ENCODE assay signal across 14 cellular contexts in genomic region chr12:120413901-120414695, GRCh38. TPM values are rescaled to one million over a fixed set of nuclear protein-coding genes. Genes with fewer than 3 reads are reported as not detected.
DNase-seq lines count a peak whose midpoint lies in the region; ATAC-seq, FAIRE-seq and TF ChIP-seq lines count a peak whose summit lies in the region.
"Had no signal": no experiment of that assay in that cellular context is flagged by ENCODE, and none has a peak within 500 bp of the region (broad histone marks: within the 10 kb centered on the region; RNA-seq: fewer than 3 reads in every experiment).

No MANE protein-coding gene starts in this region.

- TF ChIP-seq RAD21 in K562 (CRISPR knock-in tag; conservative IDR thresholded peaks at IDR 0.05 in 1 of 2, IDR thresholded peaks at IDR 0.05 in 1 of 2): no peak

- peaks cover 0 to 4% of the 10 kb centered on the region in 2 experiments; a peak in 2 of 5 replicates for H3K4me1 ChIP-seq in K562 (replicated peaks in 1 of 2; ENCODE audit: control insufficient read depth in 2 of 2, insufficient read depth in 2 of 2, low read length in 2 of 2)
- peaks cover 6% of the 10 kb centered on the region; the same call in 1 of the 2 replicates for H3K4me1 ChIP-seq in iPS-20b (ENCODE audit: insufficient read depth, low read length)
- H3K4me1 ChIP-seq in BE2C: no peaks in the 10 kb centered on the region

- peak overlapping the region; percentile 65 for H3K27ac Mint-ChIP-seq in progenitor cell of endocrine pancreas
- H3K27ac Mint-ChIP-seq: activated CD8-positive, alpha-beta T cell treated with anti-CD3 and anti-CD28 coated beads for 36 hours; T-helper 1 cell treated with Interleukin-12 subunit alpha and Interleukin-12 subunit beta and Interleukin-4 antibody, amounts not matched to agents 30 μg/mL and 1 μg/mL, for 36 hours had no signal

- no peaks in the 10 kb centered on the region for H3K9me3 Mint-ChIP-seq in progenitor cell of endocrine pancreas (ENCODE audit: low read depth)
- H3K9me3 Mint-ChIP-seq: activated CD8-positive, alpha-beta T cell treated with anti-CD3 and anti-CD28 coated beads for 36 hours; T-helper 1 cell treated with Interleukin-12 subunit alpha and Interleukin-12 subunit beta and Interleukin-4 antibody, amounts not matched to agents 30 μg/mL and 1 μg/mL, for 36 hours had no signal

- TF ChIP-seq CTCF in K562 (IDR thresholded peaks at IDR 0.05 in 2 of 3, conservative IDR thresholded peaks at IDR 0.05 in 1 of 3; ENCODE audit: insufficient read depth in 2 of 3, low read depth in 1 of 3, low read length in 3 of 3): no peak
- no peak for TF ChIP-seq CTCF in progenitor cell of endocrine pancreas (IDR thresholded peaks at IDR 0.05; ENCODE audit: unreplicated experiment)
- no peak for TF ChIP-seq CTCF in BE2C (IDR thresholded peaks at IDR 0.05; ENCODE audit: low read depth, low read length)
- no peak for TF ChIP-seq CTCF in GM10248 (IDR thresholded peaks at IDR 0.05; ENCODE audit: control extremely low read depth, extremely low read depth, low read depth, missing control alignments)

- intact Hi-C loops in K562 (cut with micrococcal nuclease): no loop called here

- H3K36me3 ChIP-seq in K562 (ENCODE audit: control insufficient read depth, insufficient read depth, low read length) (no peaks in the 10 kb centered on the region), iPS-20b (ENCODE audit: insufficient read depth, low read depth, low read length) (no peaks in the 10 kb centered on the region), BE2C (no peaks in the 10 kb centered on the region)

- no peaks in the 10 kb centered on the region for H3K27me3 Mint-ChIP-seq in progenitor cell of endocrine pancreas

- H3K36me3 Mint-ChIP-seq in progenitor cell of endocrine pancreas (ENCODE audit: insufficient read depth): no peaks in the 10 kb centered on the region

- CTCF ChIA-PET in K562 (lab: Yijun Ruan, JAX; ENCODE audit: low intra/inter-chr PET ratio): no interaction called here
- CTCF ChIA-PET in GM10248 (lab: Yijun Ruan, JAX): no interaction called here

- H3K27me3 ChIP-seq in K562 (ENCODE audit: control insufficient read depth in 2 of 2, insufficient read depth in 2 of 2, low read length in 2 of 2) (peaks cover 7 to 12% of the 10 kb centered on the region in 2 experiments; a peak in 4 of 5 replicates), iPS-20b (ENCODE audit: insufficient read depth, low read length) (no peaks in the 10 kb centered on the region), BE2C (peaks cover 11% of the 10 kb centered on the region)

- H3K4me1 Mint-ChIP-seq in progenitor cell of endocrine pancreas (ENCODE audit: low read depth): peaks cover 6% of the 10 kb centered on the region

- FAIRE-seq in K562 (lab: Jason Lieb, UNC): peak; percentile 11
- FAIRE-seq: endothelial cell of umbilical vein, islet of Langerhans, urothelium cell line had no signal

- POLR2A ChIA-PET in K562 (lab: Yijun Ruan, JAX) (interaction anchor here (0.6 kb wide), 1 partner anchor 12 kb away, joined by 3 read pairs; no protein-coding TSS in a partner anchor), GM10248 (lab: Yijun Ruan, JAX) (no interaction called here)

- H3K9me1 ChIP-seq in K562 (ENCODE audit: control insufficient read depth, insufficient read depth, low read length): no peaks in the 10 kb centered on the region

- no peak for TF ChIP-seq EP300 in K562 (IDR thresholded peaks at IDR 0.05; ENCODE audit: low read length)

- no TSS peak for BruUV-seq in K562 (replicated peaks; lab: Mats Ljungman, UMichigan)

- H4K20me1 ChIP-seq in K562 (replicated peaks; ENCODE audit: control insufficient read depth, insufficient read depth, low read length): no peaks in the 10 kb centered on the region

- DNase-seq in NCI-H1092 treated with DMSO at 0.1 percent for 48 hours (lab: John Stamatoyannopoulos, UW) (peak; percentile 54), K562 (ENCODE audit: extremely low read depth in 1 of 4, low spot score in 3 of 4) (peak in 1 of 4 experiments; percentile 8), progenitor cell of endocrine pancreas (ENCODE audit: low spot score, unreplicated experiment) (no peak), BE2C (no peak), GM10248 (ENCODE audit: extremely low spot score) (no peak), NCI-H69 (lab: John Stamatoyannopoulos, UW) (no peak)
- DNase-seq: activated CD8-positive, alpha-beta T cell treated with anti-CD3 and anti-CD28 coated beads for 36 hours; Calu3 had no signal

- H3K4me3 Mint-ChIP-seq in progenitor cell of endocrine pancreas (ENCODE audit: low read depth): no peak overlapping the region
- H3K4me3 Mint-ChIP-seq: activated CD8-positive, alpha-beta T cell treated with anti-CD3 and anti-CD28 coated beads for 36 hours; T-helper 1 cell treated with Interleukin-12 subunit alpha and Interleukin-12 subunit beta and Interleukin-4 antibody, amounts not matched to agents 30 μg/mL and 1 μg/mL, for 36 hours had no signal

- H3K9me3 ChIP-seq in K562 (replicated peaks; ENCODE audit: control insufficient read depth, insufficient read depth, low read depth, low read length) (no peaks in the 10 kb centered on the region), iPS-20b (ENCODE audit: insufficient read depth, low read depth, low read length) (no peaks in the 10 kb centered on the region), BE2C (no peaks in the 10 kb centered on the region)

- H3K27ac ChIP-seq in K562 (ENCODE audit: extremely low read depth, low read depth, low read length) (no peak overlapping the region), iPS-20b (ENCODE audit: low read length) (peak overlapping the region; percentile 67)

- ATAC-seq in K562: peak; percentile 39
- ATAC-seq: activated CD8-positive, alpha-beta T cell treated with anti-CD3 and anti-CD28 coated beads for 36 hours had no signal

- peak overlapping the region; percentile 16; the same call in 1 of the 2 replicates for H2AFZ ChIP-seq in K562 (ENCODE audit: low read depth, low read length)

- H3K79me2 ChIP-seq in K562 (ENCODE audit: control insufficient read depth, insufficient read depth, low read length): no peaks in the 10 kb centered on the region

- no peak overlapping the region for H3K4me3 ChIP-seq in K562
- peak overlapping the region; percentile 36; the same call in 1 of the 2 replicates for H3K4me3 ChIP-seq in iPS-20b (ENCODE audit: low read length)
- H3K4me3 ChIP-seq in BE2C (ENCODE audit: low read depth, low read length): no peak overlapping the region

- no peak for TF ChIP-seq POLR2A in K562 (conservative IDR thresholded peaks at IDR 0.05)

- no peak overlapping the region for H3K4me2 ChIP-seq in K562 (ENCODE audit: insufficient read depth, low read length)

- in situ Hi-C loops in K562 (cut with MboI): no loop called here

- H3K9ac ChIP-seq in K562 (ENCODE audit: insufficient read depth in 1 of 2, low read depth in 2 of 2, low read length in 2 of 2) (no peak overlapping the region), iPS-20b (ENCODE audit: low read depth, low read length) (peak overlapping the region; percentile 83)

- 35% methylated on average over 13 of the region's 13 CpGs for WGBS in K562 (ENCODE audit: insufficient coverage, low coverage, missing lambda C conversion rate)

RNA-seq across cellular contexts. Expression of gene COX6A1, which starts 23.8 kb away (rescaled TPM):
- total RNA-seq in K562 (2011; cell fraction: chromatin; rRNA removed; ENCODE audit: low replicate concordance): 82.0 and 133 TPM in 2 replicates
- 297 and 320 TPM in 2 replicates for total RNA-seq in K562 (2011; cell fraction: nucleolus; rRNA removed)
- total RNA-seq in K562 (2011; cell fraction: nucleoplasm; rRNA removed): 251 and 255 TPM in 2 replicates
- total RNA-seq in K562 (2014; rRNA removed): 931 and 1,004 TPM in 2 replicates
- 412 and 414 TPM in 2 replicates for total RNA-seq in K562 (2014; rRNA removed; fragmentation: Illumina TruSeq; extraction: Trizol)
- total RNA-seq in K562 (2015; rRNA removed; fragmentation: Illumina TruSeq; extraction: Trizol): 602 and 624 TPM in 2 replicates
- total RNA-seq in K562 (2021): 597 and 695 TPM in 2 replicates
- polyA plus RNA-seq in K562 (2011; rRNA removed): 767 and 895 TPM in 2 replicates
- 2,103 and 2,986 TPM in 2 replicates for polyA plus RNA-seq in K562 (2011; cell fraction: cytosol; rRNA removed)
- 1,412 and 1,636 TPM in 2 replicates for polyA plus RNA-seq in K562 (2011; cell fraction: nucleus; rRNA removed)
- polyA plus RNA-seq in K562 (2012): 684 and 920 TPM in 2 replicates
- 978 and 1,143 TPM in 2 replicates for polyA plus RNA-seq in K562 (2014; fragmentation: Illumina TruSeq; extraction: Trizol)
- polyA plus RNA-seq in K562 (2014; fragmentation: Nextera tagmentation; extraction: Ambion mirVana): 1,000 to 10,000 TPM; 3,092 to 4,142 TPM
- polyA plus RNA-seq in K562 (2014; rRNA removed): 1,391 and 1,423 TPM in 2 replicates
- polyA minus RNA-seq in K562 (2011; rRNA and poly(A)+ RNA removed): 235 and 279 TPM in 2 replicates
- 175 and 210 TPM in 2 replicates for polyA minus RNA-seq in K562 (2011; cell fraction: cytosol; rRNA and poly(A)+ RNA removed)
- polyA minus RNA-seq in K562 (2011; cell fraction: nucleus; rRNA and poly(A)+ RNA removed): 147 and 169 TPM in 2 replicates
- total RNA-seq in progenitor cell of endocrine pancreas: 318 and 343 TPM in 2 replicates
- polyA plus RNA-seq in BE2C (2012; ENCODE audit: insufficient read depth, insufficient read length, low read depth): 2,740 TPM

RNA-seq across cellular contexts. Expression of gene TRIAP1, which starts 32.1 kb away (rescaled TPM):
- 11.4 and 14.2 TPM in 2 replicates for total RNA-seq in K562 (2011; cell fraction: chromatin; rRNA removed; ENCODE audit: low replicate concordance)
- 14.3 and 14.8 TPM in 2 replicates for total RNA-seq in K562 (2011; cell fraction: nucleolus; rRNA removed)
- total RNA-seq in K562 (2011; cell fraction: nucleoplasm; rRNA removed): 17.2 and 23.1 TPM in 2 replicates
- 37.3 and 38.8 TPM in 2 replicates for total RNA-seq in K562 (2014; rRNA removed)
- 78.4 and 80.9 TPM in 2 replicates for total RNA-seq in K562 (2014; rRNA removed; fragmentation: Illumina TruSeq; extraction: Trizol)
- 56.3 and 65.4 TPM in 2 replicates for total RNA-seq in K562 (2015; rRNA removed; fragmentation: Illumina TruSeq; extraction: Trizol)
- 53.2 and 55.3 TPM in 2 replicates for total RNA-seq in K562 (2021)
- polyA plus RNA-seq in K562 (2011; rRNA removed): 53.5 and 85.7 TPM in 2 replicates
- 12.9 and 27.2 TPM in 2 replicates for polyA plus RNA-seq in K562 (2011; cell fraction: cytosol; rRNA removed)
- 10.3 and 16.9 TPM in 2 replicates for polyA plus RNA-seq in K562 (2011; cell fraction: nucleus; rRNA removed)
- 28.3 and 77.9 TPM in 2 replicates for polyA plus RNA-seq in K562 (2012)
- polyA plus RNA-seq in K562 (2014; fragmentation: Illumina TruSeq; extraction: Trizol): 59.8 and 64.9 TPM in 2 replicates
- polyA plus RNA-seq in K562 (2014; fragmentation: Nextera tagmentation; extraction: Ambion mirVana): 100 to 1,000 TPM; 354 TPM
- polyA plus RNA-seq in K562 (2014; rRNA removed): 60.6 and 73.3 TPM in 2 replicates
- 27.3 and 27.5 TPM in 2 replicates for polyA minus RNA-seq in K562 (2011; rRNA and poly(A)+ RNA removed)
- 16.0 and 19.2 TPM in 2 replicates for polyA minus RNA-seq in K562 (2011; cell fraction: cytosol; rRNA and poly(A)+ RNA removed)
- 5.7 and 13.3 TPM in 2 replicates for polyA minus RNA-seq in K562 (2011; cell fraction: nucleus; rRNA and poly(A)+ RNA removed)
- total RNA-seq in progenitor cell of endocrine pancreas: 32.4 and 33.5 TPM in 2 replicates
- 73.5 TPM for polyA plus RNA-seq in BE2C (2012; ENCODE audit: insufficient read depth, insufficient read length, low read depth)

RNA-seq across cellular contexts. Expression of gene GATC, which starts 32.1 kb away (rescaled TPM):
- total RNA-seq in K562 (2011; cell fraction: chromatin; rRNA removed; ENCODE audit: low replicate concordance): 17.9 and 20.6 TPM in 2 replicates
- total RNA-seq in K562 (2011; cell fraction: nucleolus; rRNA removed): 14.3 and 15.7 TPM in 2 replicates
- total RNA-seq in K562 (2011; cell fraction: nucleoplasm; rRNA removed): 22.1 and 34.4 TPM in 2 replicates
- total RNA-seq in K562 (2014; rRNA removed) (22.2 and 29.0 TPM in 2 replicates), K562 (2014; rRNA removed; fragmentation: Illumina TruSeq; extraction: Trizol) (28.2 and 29.5 TPM in 2 replicates), K562 (2015; rRNA removed; fragmentation: Illumina TruSeq; extraction: Trizol) (27.1 and 29.0 TPM in 2 replicates), K562 (2021) (52.6 and 53.6 TPM in 2 replicates), progenitor cell of endocrine pancreas (28.0 and 30.9 TPM in 2 replicates)
- polyA plus RNA-seq in K562 (2011; rRNA removed) (30.1 and 38.9 TPM in 2 replicates), K562 (2014; fragmentation: Illumina TruSeq; extraction: Trizol) (29.7 and 38.9 TPM in 2 replicates), K562 (2014; fragmentation: Nextera tagmentation; extraction: Ambion mirVana) (10 to 100 TPM in 1 of 2 experiments, 1 to 10 TPM in 1; 5.8 to 14.3 TPM), K562 (2014; rRNA removed) (24.0 and 24.2 TPM in 2 replicates)
- polyA plus RNA-seq in K562 (2011; cell fraction: cytosol; rRNA removed): 18.8 and 22.9 TPM in 2 replicates
- 21.7 and 29.0 TPM in 2 replicates for polyA plus RNA-seq in K562 (2011; cell fraction: nucleus; rRNA removed)
- polyA plus RNA-seq in K562 (2012): 18.9 and 20.0 TPM in 2 replicates
- 27.7 and 28.0 TPM in 2 replicates for polyA minus RNA-seq in K562 (2011; rRNA and poly(A)+ RNA removed)
- polyA minus RNA-seq in K562 (2011; cell fraction: cytosol; rRNA and poly(A)+ RNA removed): 11.5 and 11.9 TPM in 2 replicates
- 7.8 and 10.0 TPM in 2 replicates for polyA minus RNA-seq in K562 (2011; cell fraction: nucleus; rRNA and poly(A)+ RNA removed)
- 28.9 TPM for polyA plus RNA-seq in BE2C (2012; ENCODE audit: insufficient read depth, insufficient read length, low read depth)

RNA-seq across cellular contexts. Expression of gene MSI1, which starts 45.1 kb away (rescaled TPM):
- not detected in 2 replicates for total RNA-seq in K562 (2011; cell fraction: chromatin; rRNA removed; ENCODE audit: low replicate concordance)
- not detected in 2 replicates for total RNA-seq in K562 (2011; cell fraction: nucleolus; rRNA removed)
- not detected in 2 replicates for total RNA-seq in K562 (2011; cell fraction: nucleoplasm; rRNA removed)
- total RNA-seq in K562 (2014; rRNA removed) (not detected in 2 replicates), K562 (2014; rRNA removed; fragmentation: Illumina TruSeq; extraction: Trizol) (not detected in 2 replicates), K562 (2015; rRNA removed; fragmentation: Illumina TruSeq; extraction: Trizol) (not detected in 2 replicates), K562 (2021) (0.16 TPM in 2 replicates), progenitor cell of endocrine pancreas (122 and 127 TPM in 2 replicates)
- polyA plus RNA-seq in K562 (2011; rRNA removed) (0.04 TPM in 1 of 2 replicates, not detected in the other), K562 (2014; fragmentation: Illumina TruSeq; extraction: Trizol) (not detected in 2 replicates), K562 (2014; fragmentation: Nextera tagmentation; extraction: Ambion mirVana) (not detected), K562 (2014; rRNA removed) (not detected in 2 replicates)
- polyA plus RNA-seq in K562 (2011; cell fraction: cytosol; rRNA removed): 0.03 TPM in 1 of 2 replicates, not detected in the other
- 0.04 and 0.06 TPM in 2 replicates for polyA plus RNA-seq in K562 (2011; cell fraction: nucleus; rRNA removed)
- polyA plus RNA-seq in K562 (2012): 0.04 TPM in 1 of 2 replicates, not detected in the other
- 0.33 TPM in 1 of 2 replicates, not detected in the other for polyA minus RNA-seq in K562 (2011; rRNA and poly(A)+ RNA removed)
- polyA minus RNA-seq in K562 (2011; cell fraction: cytosol; rRNA and poly(A)+ RNA removed): not detected in 2 replicates
- polyA minus RNA-seq in K562 (2011; cell fraction: nucleus; rRNA and poly(A)+ RNA removed): not detected in 2 replicates
- 8.4 TPM for polyA plus RNA-seq in BE2C (2012; ENCODE audit: insufficient read depth, insufficient read length, low read depth)
- total RNA-seq: endothelial cell of umbilical vein, pulmonary artery endothelial cell had no signal

RNA-seq across cellular contexts. Expression of gene SRSF9, which starts 55.5 kb away (rescaled TPM):
- 133 and 204 TPM in 2 replicates for total RNA-seq in K562 (2011; cell fraction: chromatin; rRNA removed; ENCODE audit: low replicate concordance)
- 102 and 104 TPM in 2 replicates for total RNA-seq in K562 (2011; cell fraction: nucleolus; rRNA removed)
- 154 and 192 TPM in 2 replicates for total RNA-seq in K562 (2011; cell fraction: nucleoplasm; rRNA removed)
- 255 and 271 TPM in 2 replicates for total RNA-seq in K562 (2014; rRNA removed)
- 230 and 244 TPM in 2 replicates for total RNA-seq in K562 (2014; rRNA removed; fragmentation: Illumina TruSeq; extraction: Trizol)
- total RNA-seq in K562 (2015; rRNA removed; fragmentation: Illumina TruSeq; extraction: Trizol): 241 and 243 TPM in 2 replicates
- total RNA-seq in K562 (2021): 280 and 286 TPM in 2 replicates
- polyA plus RNA-seq in K562 (2011; rRNA removed): 159 and 203 TPM in 2 replicates
- polyA plus RNA-seq in K562 (2011; cell fraction: cytosol; rRNA removed): 126 and 188 TPM in 2 replicates
- 163 and 219 TPM in 2 replicates for polyA plus RNA-seq in K562 (2011; cell fraction: nucleus; rRNA removed)
- polyA plus RNA-seq in K562 (2012): 188 and 307 TPM in 2 replicates
- 180 and 188 TPM in 2 replicates for polyA plus RNA-seq in K562 (2014; fragmentation: Illumina TruSeq; extraction: Trizol)
- 10 to 100 TPM; 40.3 to 50.5 TPM for polyA plus RNA-seq in K562 (2014; fragmentation: Nextera tagmentation; extraction: Ambion mirVana)
- polyA plus RNA-seq in K562 (2014; rRNA removed): 291 and 296 TPM in 2 replicates
- 130 and 156 TPM in 2 replicates for polyA minus RNA-seq in K562 (2011; rRNA and poly(A)+ RNA removed)
- polyA minus RNA-seq in K562 (2011; cell fraction: cytosol; rRNA and poly(A)+ RNA removed): 94.9 and 103 TPM in 2 replicates
- polyA minus RNA-seq in K562 (2011; cell fraction: nucleus; rRNA and poly(A)+ RNA removed): 76.5 and 108 TPM in 2 replicates
- 282 and 286 TPM in 2 replicates for total RNA-seq in progenitor cell of endocrine pancreas
- 624 TPM for polyA plus RNA-seq in BE2C (2012; ENCODE audit: insufficient read depth, insufficient read length, low read depth)
